ENCODE assay signal across 17 cellular contexts in the genomic region with DNA sequence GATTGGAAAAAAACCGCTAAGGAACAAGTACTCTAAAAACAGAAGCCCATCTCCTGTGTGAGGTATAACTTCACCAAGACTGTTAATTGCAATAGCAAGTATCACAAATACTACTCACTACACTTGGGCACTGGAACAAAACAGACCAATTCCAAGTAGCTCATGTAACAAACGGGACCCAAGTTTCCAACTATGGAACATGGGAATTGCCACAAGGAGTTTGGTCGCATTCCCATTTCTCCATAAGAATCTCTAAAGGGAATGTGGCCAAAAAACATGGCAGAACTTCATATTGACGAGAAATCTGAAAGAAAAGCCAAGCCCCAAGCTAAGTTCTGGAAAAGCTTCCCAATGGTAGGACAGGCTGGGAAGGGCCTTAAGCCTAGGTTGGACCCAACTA.
DNase-seq lines count a peak whose midpoint lies in the region; ATAC-seq and TF ChIP-seq lines count a peak whose summit lies in the region.
"Had no signal": no experiment of that assay in that cellular context is flagged by ENCODE, and none has a peak within 500 bp of the region (broad histone marks: within the 10 kb centered on the region; RNA-seq: fewer than 3 reads in every experiment).

No MANE protein-coding gene starts in this region.

- TF ChIP-seq EP300 in SK-N-SH (IDR thresholded peaks at IDR 0.05; ENCODE audit: borderline replicate concordance in 1 of 2, low read depth in 1 of 2, low read length in 1 of 2), result no peak
- no peak for TF ChIP-seq EP300 in transverse colon (IDR thresholded peaks at IDR 0.05; ENCODE audit: low read depth)

- H3K4me1 ChIP-seq in SK-N-SH (ENCODE audit: control insufficient read depth in 1 of 2, insufficient read depth in 2 of 2, low read depth in 1 of 2, low read length in 1 of 2), result peaks cover 44 to 46% of the 10 kb centered on the region in 2 experiments
- peaks cover 0 to 2% of the 10 kb centered on the region in 2 donors for H3K4me1 ChIP-seq in mucosa of rectum (ENCODE audit: control insufficient read depth in 2 of 2, insufficient read depth in 2 of 2, low read length in 2 of 2)
- H3K4me1 ChIP-seq in transverse colon, result peaks cover 0 to 28% (median 12%) of the 10 kb centered on the region in 4 donors

- peaks cover 27% of the 10 kb centered on the region for H3F3A ChIP-seq in SK-N-SH (replicated peaks; ENCODE audit: insufficient read depth)

- POLR2A ChIA-PET in SK-N-SH (lab: Yijun Ruan, JAX), result no interaction called here

- no peak for TF ChIP-seq RAD21 in SK-N-SH (IDR thresholded peaks at IDR 0.05; ENCODE audit: low read length)

- CTCF ChIA-PET in SK-N-SH (lab: Yijun Ruan, JAX), result interaction anchor here (0.5 to 2.1 kb wide), 6 partner anchors 9 to 947 kb away, joined by 3 to 11 read pairs (median 4); a partner anchor contains a TSS

- no peak overlapping the region for H3K4me3 ChIP-seq in SK-N-SH (ENCODE audit: low read depth in 2 of 2, low read length in 1 of 2)
- no peak overlapping the region for H3K4me3 ChIP-seq in coronary artery
- no peak overlapping the region for H3K4me3 ChIP-seq in mucosa of rectum (ENCODE audit: low read length in 2 of 2)
- H3K4me3 ChIP-seq in transverse colon, result no peak overlapping the region
- H3K4me3 ChIP-seq: left lung, tibial nerve had no signal

- H3K79me2 ChIP-seq in SK-N-SH (ENCODE audit: insufficient read depth), result peaks cover 17% of the 10 kb centered on the region; the same call in 1 of the 2 replicates

- TF ChIP-seq POLR2A in transverse colon (IDR thresholded peaks at IDR 0.05), result no peak

- H3K4me2 ChIP-seq in SK-N-SH, result peak overlapping the region; percentile 13; the same call in 1 of the 2 replicates

- ATAC-seq in SK-N-SH treated with all-trans-retinoic acid at 6 μM for 48 hours (no peak), GM21825 (IDR thresholded peaks at IDR 0.05; ENCODE audit: unreplicated experiment) (no peak)
- ATAC-seq: stimulated activated effector memory CD8-positive, alpha-beta T cell treated with anti-CD3 and anti-CD28 coated beads, Interleukin-12 subunit alpha, Interleukin-12 subunit beta, amount 100 ng/mL, for 72 hours had no signal

- DNase-seq in SK-N-SH (no peak), coronary artery (ENCODE audit: low spot score) (no peak), transverse colon (no peak), AG08395 (ENCODE audit: low spot score) (no peak), SKM-1 (lab: John Stamatoyannopoulos, UW; ENCODE audit: unreplicated experiment) (no peak)
- DNase-seq: activated CD4-positive, alpha-beta T cell treated with anti-CD3 and anti-CD28 coated beads, Interleukin-2, amount 50 U/mL, for 4 hours; activated effector memory CD4-positive, alpha-beta T cell treated with Interleukin-2 at 50 U/mL for 16 hours; effector CD4-positive, alpha-beta T cell; Karpas-422; occipital lobe had no signal

- H2AFZ ChIP-seq in SK-N-SH (ENCODE audit: low read depth), result no peak overlapping the region

- no peaks in the 10 kb centered on the region for H3K27me3 ChIP-seq in SK-N-SH (ENCODE audit: insufficient read depth)
- no peaks in the 10 kb centered on the region for H3K27me3 ChIP-seq in mucosa of rectum (ENCODE audit: control insufficient read depth in 2 of 2, insufficient read depth in 2 of 2, low read length in 2 of 2)
- no peaks in the 10 kb centered on the region for H3K27me3 ChIP-seq in transverse colon
- H3K27me3 ChIP-seq: left lung, tibial nerve had no signal

- no peaks in the 10 kb centered on the region for H3K9me3 ChIP-seq in SK-N-SH
- H3K9me3 ChIP-seq in mucosa of rectum (ENCODE audit: control insufficient read depth in 2 of 2, low read length in 2 of 2), result no peaks in the 10 kb centered on the region
- no peaks in the 10 kb centered on the region for H3K9me3 ChIP-seq in transverse colon
- H3K9me3 ChIP-seq: left lung, tibial nerve had no signal

- H3K36me3 ChIP-seq in SK-N-SH (replicated peaks in 1 of 2; ENCODE audit: control insufficient read depth in 1 of 2, insufficient read depth in 2 of 2, low read length in 1 of 2) (peaks cover 4 to 12% of the 10 kb centered on the region in 2 experiments), mucosa of rectum (ENCODE audit: control insufficient read depth in 2 of 2, insufficient read depth in 2 of 2, low read length in 2 of 2) (peaks cover 3 to 5% of the 10 kb centered on the region in 2 donors), transverse colon (no peaks in the 10 kb centered on the region)

- H3K9me2 ChIP-seq in SK-N-SH, result no peaks in the 10 kb centered on the region

- WGBS in SK-N-SH (ENCODE audit: low lambda C conversion rate), result 98% methylated on average over 4 of the region's 4 CpGs
- WGBS in transverse colon (ENCODE audit: low coverage in 1 of 2), 2 donors, result 83 to 88% methylated on average over 4 of the region's 4 CpGs

- intact Hi-C loops in transverse colon (cut with DNase I; ENCODE audit: low total_unique reads), result no loop called here

- peak overlapping the region; percentile 70 to 90; a peak in 3 of 4 replicates for H3K27ac ChIP-seq in SK-N-SH (ENCODE audit: low read depth in 2 of 2, low read length in 1 of 2)
- peak overlapping the region; percentile 64 to 79 for H3K27ac ChIP-seq in coronary artery
- H3K27ac ChIP-seq in mucosa of rectum (ENCODE audit: low read depth in 2 of 2, low read length in 2 of 2), result peak overlapping the region; percentile 8 to 32
- H3K27ac ChIP-seq in transverse colon, result peak overlapping the region; percentile 36 to 76 (median 66)
- H3K27ac ChIP-seq: 22Rv1, tibial nerve had no signal

- no peaks in the 10 kb centered on the region; the same call in 1 of the 2 replicates for H4K20me1 ChIP-seq in SK-N-SH (ENCODE audit: insufficient read depth)

- no peak for TF ChIP-seq CTCF in SK-N-SH (IDR thresholded peaks at IDR 0.05)
- no peak for TF ChIP-seq CTCF in coronary artery (IDR thresholded peaks at IDR 0.05)
- TF ChIP-seq CTCF in transverse colon (IDR thresholded peaks at IDR 0.05), result no peak

- no peak overlapping the region for H3K9ac ChIP-seq in SK-N-SH
- H3K9ac ChIP-seq in mucosa of rectum (ENCODE audit: low read depth in 1 of 2, low read length in 2 of 2), result no peak overlapping the region

- in situ Hi-C loops in transverse colon (cut with MboI; ENCODE audit: low pct_ligation_motif_present in 1 of 4, low pct_unique_long_range_greater_than_20kb in 1 of 4, low sequenced_read_pairs in 3 of 4), result no loop called here

TF ChIP-seq in SK-N-SH, 30 proteins besides CTCF, POLR2A, EP300 and RAD21 (continues in another document):
- TF ChIP-seq, protein P1, sequence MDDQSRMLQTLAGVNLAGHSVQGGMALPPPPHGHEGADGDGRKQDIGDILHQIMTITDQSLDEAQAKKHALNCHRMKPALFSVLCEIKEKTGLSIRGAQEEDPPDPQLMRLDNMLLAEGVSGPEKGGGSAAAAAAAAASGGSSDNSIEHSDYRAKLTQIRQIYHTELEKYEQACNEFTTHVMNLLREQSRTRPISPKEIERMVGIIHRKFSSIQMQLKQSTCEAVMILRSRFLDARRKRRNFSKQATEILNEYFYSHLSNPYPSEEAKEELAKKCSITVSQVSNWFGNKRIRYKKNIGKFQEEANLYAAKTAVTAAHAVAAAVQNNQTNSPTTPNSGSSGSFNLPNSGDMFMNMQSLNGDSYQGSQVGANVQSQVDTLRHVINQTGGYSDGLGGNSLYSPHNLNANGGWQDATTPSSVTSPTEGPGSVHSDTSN (IDR thresholded peaks at IDR 0.05), result no peak
- TF ChIP-seq NFIC (IDR thresholded peaks at IDR 0.05; ENCODE audit: borderline replicate concordance) (no peak), ELF1 (IDR thresholded peaks at IDR 0.05) (no peak), SIN3A (IDR thresholded peaks at IDR 0.05; ENCODE audit: borderline replicate concordance, low read depth, low read length) (no peak), JUND (IDR thresholded peaks at IDR 0.05) (no peak), FOXM1 (IDR thresholded peaks at IDR 0.05; ENCODE audit: low read depth) (no peak), POLR2AphosphoS5 (IDR thresholded peaks at IDR 0.05; ENCODE audit: low read depth, low read length) (no peak), RCOR1 (IDR thresholded peaks at IDR 0.05; ENCODE audit: low read length) (no peak), GATA2 (CRISPR knock-in tag; IDR thresholded peaks at IDR 0.05) (no peak), MXI1 (IDR thresholded peaks at IDR 0.05; ENCODE audit: low read depth, low read length) (no peak), RXRA (IDR thresholded peaks at IDR 0.05; ENCODE audit: borderline replicate concordance, low read depth) (no peak), FOSL2 (IDR thresholded peaks at IDR 0.05; ENCODE audit: borderline replicate concordance, low read depth) (no peak), FOXJ3 (CRISPR knock-in tag; IDR thresholded peaks at IDR 0.05) (no peak), GABPA (IDR thresholded peaks at IDR 0.05; ENCODE audit: low read depth) (no peak), SMC3 (IDR thresholded peaks at IDR 0.05; ENCODE audit: low read depth, low read length) (no peak)

TF ChIP-seq in SK-N-SH treated with all-trans-retinoic acid at 6 μM for 48 hours, 23 proteins besides CTCF, POLR2A, EP300 and RAD21 (continues in another document):
- TF ChIP-seq ARNTL (CRISPR knock-in tag; IDR thresholded peaks at IDR 0.05; ENCODE audit: borderline replicate concordance, low read depth) (no peak), ZNF565 (CRISPR knock-in tag; conservative IDR thresholded peaks at IDR 0.05; ENCODE audit: low read depth) (no peak), ZC3H10 (CRISPR knock-in tag; IDR thresholded peaks at IDR 0.05) (no peak), ISL1 (CRISPR knock-in tag; IDR thresholded peaks at IDR 0.05) (no peak), ZFP3 (CRISPR knock-in tag; IDR thresholded peaks at IDR 0.05) (no peak), TOX (CRISPR knock-in tag; IDR thresholded peaks at IDR 0.05; ENCODE audit: borderline replicate concordance) (no peak)
- TF ChIP-seq, protein P2, sequence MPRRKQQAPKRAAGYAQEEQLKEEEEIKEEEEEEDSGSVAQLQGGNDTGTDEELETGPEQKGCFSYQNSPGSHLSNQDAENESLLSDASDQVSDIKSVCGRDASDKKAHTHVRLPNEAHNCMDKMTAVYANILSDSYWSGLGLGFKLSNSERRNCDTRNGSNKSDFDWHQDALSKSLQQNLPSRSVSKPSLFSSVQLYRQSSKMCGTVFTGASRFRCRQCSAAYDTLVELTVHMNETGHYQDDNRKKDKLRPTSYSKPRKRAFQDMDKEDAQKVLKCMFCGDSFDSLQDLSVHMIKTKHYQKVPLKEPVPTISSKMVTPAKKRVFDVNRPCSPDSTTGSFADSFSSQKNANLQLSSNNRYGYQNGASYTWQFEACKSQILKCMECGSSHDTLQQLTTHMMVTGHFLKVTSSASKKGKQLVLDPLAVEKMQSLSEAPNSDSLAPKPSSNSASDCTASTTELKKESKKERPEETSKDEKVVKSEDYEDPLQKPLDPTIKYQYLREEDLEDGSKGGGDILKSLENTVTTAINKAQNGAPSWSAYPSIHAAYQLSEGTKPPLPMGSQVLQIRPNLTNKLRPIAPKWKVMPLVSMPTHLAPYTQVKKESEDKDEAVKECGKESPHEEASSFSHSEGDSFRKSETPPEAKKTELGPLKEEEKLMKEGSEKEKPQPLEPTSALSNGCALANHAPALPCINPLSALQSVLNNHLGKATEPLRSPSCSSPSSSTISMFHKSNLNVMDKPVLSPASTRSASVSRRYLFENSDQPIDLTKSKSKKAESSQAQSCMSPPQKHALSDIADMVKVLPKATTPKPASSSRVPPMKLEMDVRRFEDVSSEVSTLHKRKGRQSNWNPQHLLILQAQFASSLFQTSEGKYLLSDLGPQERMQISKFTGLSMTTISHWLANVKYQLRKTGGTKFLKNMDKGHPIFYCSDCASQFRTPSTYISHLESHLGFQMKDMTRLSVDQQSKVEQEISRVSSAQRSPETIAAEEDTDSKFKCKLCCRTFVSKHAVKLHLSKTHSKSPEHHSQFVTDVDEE (CRISPR knock-in tag; IDR thresholded peaks at IDR 0.05), result no peak

Comparison
In these comparisons a context has a peak if more than half of its experiments do, and no peak if none do; other contexts are left out.
1. H3K27ac ChIP-seq: peak in every context shown above with its lines; median percentile 80 in SK-N-SH; 72 in coronary artery; 66 in transverse colon; 20 in mucosa of rectum.